40 cellular contexts compared by ENCODE assay signal in genomic region chr3:87811953-87812352, GRCh38. TPM values are rescaled to one million over a fixed set of nuclear protein-coding genes. Genes with fewer than 3 reads are reported as not detected.
"Had no signal": no experiment of that assay in that cellular context is flagged by ENCODE, and none has a peak within 500 bp of the region (broad histone marks: within the 10 kb centered on the region; RNA-seq: fewer than 3 reads in every experiment).

No MANE protein-coding gene starts in this region.

- H3K4me1 ChIP-seq: adrenal gland, ascending aorta, body of pancreas, breast epithelium, colonic mucosa had no signal

- H3K9me3 ChIP-seq: adrenal gland, ascending aorta, body of pancreas, breast epithelium, colonic mucosa had no signal

- H3K9me3 Mint-ChIP-seq: activated naive CD4-positive, alpha-beta T cell treated with anti-CD3 and anti-CD28 coated beads, Interleukin-2, amount 10 ng/mL, durations not matched to agents 7 days and 5 days; activated naive CD4-positive, alpha-beta T cell treated with anti-CD3 and anti-CD28 coated beads, Interleukin-2, amount 50 U/mL, for 24 hours; activated T-helper 2 cell treated with anti-CD3 and anti-CD28 coated beads, Interferon-gamma antibody, Interleukin-2, Interleukin-4, amounts not matched to agents 10 μg/mL and 5 μg/mL and 100 μg/mL, durations not matched to agents 14 hours and 24 hours and 36 hours; brain; central memory CD8-positive, alpha-beta T cell had no signal

- FAIRE-seq: astrocyte, bronchial epithelial cell, colon had no signal

- H3K36me3 ChIP-seq: adrenal gland, ascending aorta, brain microvascular endothelial cell, breast epithelium, cardiac muscle cell, colonic mucosa had no signal

- H3K36me3 Mint-ChIP-seq: activated naive CD4-positive, alpha-beta T cell treated with anti-CD3 and anti-CD28 coated beads, Interleukin-2, amount 10 ng/mL, durations not matched to agents 7 days and 5 days; activated naive CD4-positive, alpha-beta T cell treated with anti-CD3 and anti-CD28 coated beads, Interleukin-2, amount 50 U/mL, for 24 hours; activated naive CD4-positive, alpha-beta T cell treated with anti-CD3 and anti-CD28 coated beads, Interleukin-2, amount 50 U/mL, for 72 hours; activated naive CD8-positive, alpha-beta T cell; activated naive CD8-positive, alpha-beta T cell treated with anti-CD3 and anti-CD28 coated beads for 36 hours; brain had no signal

- H3K27me3 Mint-ChIP-seq: activated naive CD4-positive, alpha-beta T cell treated with anti-CD3 and anti-CD28 coated beads, Interleukin-2, amount 10 ng/mL, durations not matched to agents 7 days and 5 days; activated naive CD4-positive, alpha-beta T cell treated with anti-CD3 and anti-CD28 coated beads, Interleukin-2, amount 50 U/mL, for 24 hours; brain had no signal

- H3K4me3 ChIP-seq: adrenal gland, ascending aorta, body of pancreas, breast epithelium, cardiac muscle cell, colonic mucosa had no signal

- H3K4me1 Mint-ChIP-seq: activated naive CD4-positive, alpha-beta T cell treated with anti-CD3 and anti-CD28 coated beads, Interleukin-2, amount 10 ng/mL, durations not matched to agents 7 days and 5 days; activated naive CD8-positive, alpha-beta T cell treated with anti-CD3 and anti-CD28 coated beads for 36 hours; activated T-helper 17 cell treated with anti-CD3 and anti-CD28 coated beads, Interleukin-2, amount 50 U/mL, for 72 hours; brain had no signal

- H3K27ac Mint-ChIP-seq: activated naive CD4-positive, alpha-beta T cell treated with anti-CD3 and anti-CD28 coated beads for 36 hours; activated naive CD4-positive, alpha-beta T cell treated with anti-CD3 and anti-CD28 coated beads, Interleukin-2, amount 10 ng/mL, durations not matched to agents 7 days and 5 days; activated naive CD4-positive, alpha-beta T cell treated with anti-CD3 and anti-CD28 coated beads, Interleukin-2, amount 50 U/mL, for 24 hours; activated naive CD4-positive, alpha-beta T cell treated with anti-CD3 and anti-CD28 coated beads, Interleukin-2, amount 50 U/mL, for 72 hours; activated naive CD8-positive, alpha-beta T cell; activated naive CD8-positive, alpha-beta T cell treated with anti-CD3 and anti-CD28 coated beads for 36 hours; activated T-cell treated with anti-CD3 and anti-CD28 coated beads, Interleukin-2, amount 50 U/mL, for 24 hours; activated T-cell treated with anti-CD3 and anti-CD28 coated beads, Interleukin-2, amount 50 U/mL, for 72 hours; activated T-helper 1 cell treated with anti-CD3 and anti-CD28 coated beads, Interleukin-12 subunit alpha, Interleukin-12 subunit beta, Interleukin-2, Interleukin-4 antibody, amounts not matched to agents 30 ng/mL and 10 ng/mL and 1 ng/mL, durations not matched to agents 14 hours and 24 hours and 36 hours; activated T-helper 17 cell treated with anti-CD3 and anti-CD28 coated beads, Interleukin-2, amount 50 U/mL, for 72 hours; activated T-helper 2 cell treated with anti-CD3 and anti-CD28 coated beads, Interferon-gamma antibody, Interleukin-2, Interleukin-4, amounts not matched to agents 10 μg/mL and 5 μg/mL and 100 μg/mL, durations not matched to agents 14 hours and 24 hours and 36 hours; brain had no signal

- H3K4me3 Mint-ChIP-seq: activated naive CD4-positive, alpha-beta T cell treated with anti-CD3 and anti-CD28 coated beads for 36 hours; activated naive CD4-positive, alpha-beta T cell treated with anti-CD3 and anti-CD28 coated beads, Interleukin-2, amount 10 ng/mL, durations not matched to agents 7 days and 5 days; activated naive CD4-positive, alpha-beta T cell treated with anti-CD3 and anti-CD28 coated beads, Interleukin-2, amount 50 U/mL, for 24 hours; activated naive CD8-positive, alpha-beta T cell; activated naive CD8-positive, alpha-beta T cell treated with anti-CD3 and anti-CD28 coated beads for 36 hours; activated T-cell treated with anti-CD3 and anti-CD28 coated beads, Interleukin-2, amount 50 U/mL, for 24 hours; activated T-cell treated with anti-CD3 and anti-CD28 coated beads, Interleukin-2, amount 50 U/mL, for 4 hours; activated T-cell treated with anti-CD3 and anti-CD28 coated beads, Interleukin-2, amount 50 U/mL, for 72 hours; activated T-helper 1 cell treated with anti-CD3 and anti-CD28 coated beads, Interleukin-12 subunit alpha, Interleukin-12 subunit beta, Interleukin-2, Interleukin-4 antibody, amounts not matched to agents 30 ng/mL and 10 ng/mL and 1 ng/mL, durations not matched to agents 14 hours and 24 hours and 36 hours; activated T-helper 17 cell treated with anti-CD3 and anti-CD28 coated beads, Interleukin-2, amount 50 U/mL, for 72 hours; brain; central memory CD8-positive, alpha-beta T cell had no signal

- H3K27ac ChIP-seq: adrenal gland, ascending aorta, body of pancreas, brain microvascular endothelial cell, breast epithelium, cardiac muscle cell, colonic mucosa had no signal

- H3K27me3 ChIP-seq: adrenal gland, ascending aorta, body of pancreas, brain microvascular endothelial cell, breast epithelium, cardiac muscle cell, colonic mucosa had no signal

- DNase-seq: activated effector memory CD4-positive, alpha-beta T cell treated with anti-CD3 and anti-CD28 coated beads, Interleukin-2, amount 50 U/mL, for 16 hours; activated effector memory CD4-positive, alpha-beta T cell treated with Interleukin-2 at 50 U/mL for 16 hours; activated gamma-delta T cell; activated gamma-delta T cell treated with Interleukin-2 at 50 U/mL for 16 hours; activated naive CD4-positive, alpha-beta T cell; activated naive CD4-positive, alpha-beta T cell treated with anti-CD3 and anti-CD28 coated beads for 36 hours; activated naive CD4-positive, alpha-beta T cell treated with anti-CD3 and anti-CD28 coated beads, Interleukin-2, amount 10 ng/mL, durations not matched to agents 7 days and 5 days; activated naive CD4-positive, alpha-beta T cell treated with anti-CD3 and anti-CD28 coated beads, Interleukin-2, amount 50 U/mL, for 16 hours; activated naive CD4-positive, alpha-beta T cell treated with Interleukin-2 at 50 U/mL for 16 hours; activated naive CD8-positive, alpha-beta T cell treated with anti-CD3 and anti-CD28 coated beads for 36 hours; activated T-cell treated with anti-CD3 and anti-CD28 coated beads, Interleukin-2, amount 50 U/mL, for 24 hours; activated T-cell treated with anti-CD3 and anti-CD28 coated beads, Interleukin-2, amount 50 U/mL, for 4 hours; activated T-cell treated with anti-CD3 and anti-CD28 coated beads, Interleukin-2, amount 50 U/mL, for 48 hours; activated T-cell treated with anti-CD3 and anti-CD28 coated beads, Interleukin-2, amount 50 U/mL, for 72 hours; adrenal gland; amniotic stem cell; amygdala; anterior cingulate cortex; aorta; body of pancreas; brain microvascular endothelial cell; caudate nucleus; central memory CD4-positive, alpha-beta T cell; cerebellar nuclear complex; colonic mucosa had no signal

- ATAC-seq: activated naive CD4-positive, alpha-beta T cell treated with anti-CD3 and anti-CD28 coated beads, Interleukin-2, amount 50 U/mL, for 72 hours; activated T-cell treated with anti-CD3 and anti-CD28 coated beads, Interleukin-2, amount 50 U/mL, for 4 hours; activated T-cell treated with anti-CD3 and anti-CD28 coated beads, Interleukin-2, amount 50 U/mL, for 72 hours; activated T-helper 17 cell treated with anti-CD3 and anti-CD28 coated beads, Interleukin-2, amount 50 U/mL, for 72 hours; body of pancreas had no signal

RNA-seq across cellular contexts. Expression of gene HTR1F, which starts 19.4 kb away (rescaled TPM):
- total RNA-seq: activated naive CD4-positive, alpha-beta T cell treated with anti-CD3 and anti-CD28 coated beads for 36 hours; activated naive CD4-positive, alpha-beta T cell treated with anti-CD3 and anti-CD28 coated beads, Interleukin-2, amount 50 U/mL, for 72 hours; activated naive CD8-positive, alpha-beta T cell treated with anti-CD3 and anti-CD28 coated beads for 36 hours; activated T-cell treated with anti-CD3 and anti-CD28 coated beads, Interleukin-2, amount 50 U/mL, for 72 hours; activated T-helper 1 cell treated with anti-CD3 and anti-CD28 coated beads, Interleukin-12 subunit alpha, Interleukin-12 subunit beta, Interleukin-2, Interleukin-4 antibody, amounts not matched to agents 30 ng/mL and 10 ng/mL and 1 ng/mL, durations not matched to agents 14 hours and 24 hours and 36 hours; activated T-helper 17 cell treated with anti-CD3 and anti-CD28 coated beads, Interleukin-2, amount 50 U/mL, for 72 hours; activated T-helper 2 cell treated with anti-CD3 and anti-CD28 coated beads, Interferon-gamma antibody, Interleukin-2, Interleukin-4, amounts not matched to agents 10 μg/mL and 5 μg/mL and 100 μg/mL, durations not matched to agents 14 hours and 24 hours and 36 hours; ascending aorta; bronchial epithelial cell; cardiac muscle cell; chondrocyte had no signal
- polyA plus RNA-seq: aorta, cardiac muscle cell had no signal
